8 cellular contexts compared by ENCODE assay signal in genomic region chr17:28950752-28951427, GRCh38. TPM values are rescaled to one million over a fixed set of nuclear protein-coding genes. Genes with fewer than 3 reads are reported as not detected.
DNase-seq lines count a peak whose midpoint lies in the region; ATAC-seq and TF ChIP-seq lines count a peak whose summit lies in the region.

No MANE protein-coding gene starts in this region.

- POLR2A ChIA-PET in activated CD8-positive, alpha-beta T cell treated with anti-CD3 and anti-CD28 coated beads for 36 hours (lab: Charles Lee), result interaction anchor here (0.6 to 6.4 kb wide), 15 partner anchors 11 to 230 kb away, joined by 3 to 46 read pairs (median 6); partner anchors contain the start of genes FAM222B, NEK8, RPL23A and TLCD1

- no peak for TF ChIP-seq POLR2A in GM18505 (IDR thresholded peaks at IDR 0.05; ENCODE audit: borderline replicate concordance, extremely low read depth, insufficient read depth, insufficient read length)

- no peaks in the 10 kb centered on the region for H3K27me3 ChIP-seq in iPS DF 6.9 (ENCODE audit: control insufficient read depth, insufficient read depth, low read length)

- H3K9me3 ChIP-seq in iPS DF 6.9 (ENCODE audit: control insufficient read depth, insufficient read depth, low read length), result no peaks in the 10 kb centered on the region

- intact Hi-C loops in activated CD8-positive, alpha-beta T cell treated with anti-CD3 and anti-CD28 coated beads for 36 hours (cut with micrococcal nuclease), result no loop called here

- H3K4me3 ChIP-seq in iPS DF 6.9 (ENCODE audit: low read length), result peak overlapping the region; percentile 81

- CTCF ChIA-PET in activated CD8-positive, alpha-beta T cell treated with anti-CD3 and anti-CD28 coated beads for 36 hours (lab: Charles Lee), result interaction anchor here (0.8 to 8.2 kb wide), 10 partner anchors 14 to 304 kb away, joined by 3 to 87 read pairs (median 8); partner anchors contain the start of genes DHRS13, NEK8 and TLCD1

- DNase-seq in activated T-cell treated with anti-CD3 and anti-CD28 coated beads for 1 hour (ENCODE audit: low read depth), result peak; percentile 11
- no peak for DNase-seq in activated T-cell treated with anti-CD3 and anti-CD28 coated beads, Interleukin-2, amount 50 U/mL, for 48 hours
- no peak for DNase-seq in activated CD8-positive, alpha-beta T cell treated with anti-CD3 and anti-CD28 coated beads for 36 hours
- DNase-seq in iPS DF 6.9 (ENCODE audit: low read depth, low spot score), result no peak
- DNase-seq in stimulated activated naive B cell treated with anti-CD40 and anti-IgM and Interleukin-4, amounts not matched to agents 10 μg/mL and 1 μg/mL and 100 μg/mL, for 72 hours, result no peak
- DNase-seq in SIG-M5 treated with dmso at 0.1 percent for 504 hours (lab: John Stamatoyannopoulos, UW; ENCODE audit: unreplicated experiment), result no peak
- no peak for DNase-seq in effector memory CD8-positive, alpha-beta T cell

- H3K4me1 ChIP-seq in iPS DF 6.9 (ENCODE audit: control insufficient read depth, insufficient read depth, low read length), result peaks cover 2% of the 10 kb centered on the region; the same call in 1 of the 2 replicates

- peak overlapping the region; percentile 97 for H3K27ac Mint-ChIP-seq in activated CD8-positive, alpha-beta T cell treated with anti-CD3 and anti-CD28 coated beads for 36 hours
- peak overlapping the region; percentile 98 for H3K27ac Mint-ChIP-seq in stimulated activated naive B cell treated with anti-CD40 and anti-IgM and Interleukin-4, amounts not matched to agents 10 μg/mL and 1 μg/mL and 100 μg/mL, for 72 hours
- H3K27ac Mint-ChIP-seq in effector memory CD8-positive, alpha-beta T cell, result peak overlapping the region in 1 of 2 donors; percentile 98

- WGBS in iPS DF 6.9 (ENCODE audit: insufficient coverage, insufficient read length), result no CpG with 5 or more reads among the region's 51 CpGs

- peak overlapping the region; percentile 97 for H3K4me3 Mint-ChIP-seq in activated CD8-positive, alpha-beta T cell treated with anti-CD3 and anti-CD28 coated beads for 36 hours
- peak overlapping the region; percentile 96 to 98 for H3K4me3 Mint-ChIP-seq in stimulated activated naive B cell treated with anti-CD40 and anti-IgM and Interleukin-4, amounts not matched to agents 10 μg/mL and 1 μg/mL and 100 μg/mL, for 72 hours
- no peak overlapping the region for H3K4me3 Mint-ChIP-seq in effector memory CD8-positive, alpha-beta T cell

- ATAC-seq in activated CD8-positive, alpha-beta T cell treated with anti-CD3 and anti-CD28 coated beads for 36 hours, result no peak
- peak in 1 of 2 donors; percentile 5 for ATAC-seq in stimulated activated naive B cell treated with anti-CD40 and anti-IgM and Interleukin-4, amounts not matched to agents 10 μg/mL and 1 μg/mL and 100 μg/mL, for 72 hours (replicated peaks)
- no peak for ATAC-seq in effector memory CD8-positive, alpha-beta T cell (replicated peaks)
- no peak for ATAC-seq in GM18505 (IDR thresholded peaks at IDR 0.05; ENCODE audit: unreplicated experiment)

- H3K27ac ChIP-seq in iPS DF 6.9 (ENCODE audit: low read length), result no peak overlapping the region

- H3K9me3 Mint-ChIP-seq in activated CD8-positive, alpha-beta T cell treated with anti-CD3 and anti-CD28 coated beads for 36 hours, result no peaks in the 10 kb centered on the region
- H3K9me3 Mint-ChIP-seq in stimulated activated naive B cell treated with anti-CD40 and anti-IgM and Interleukin-4, amounts not matched to agents 10 μg/mL and 1 μg/mL and 100 μg/mL, for 72 hours, result no peaks in the 10 kb centered on the region
- H3K9me3 Mint-ChIP-seq in effector memory CD8-positive, alpha-beta T cell, result no peaks in the 10 kb centered on the region

- no peaks in the 10 kb centered on the region for H3K27me3 Mint-ChIP-seq in activated CD8-positive, alpha-beta T cell treated with anti-CD3 and anti-CD28 coated beads for 36 hours
- no peaks in the 10 kb centered on the region for H3K27me3 Mint-ChIP-seq in stimulated activated naive B cell treated with anti-CD40 and anti-IgM and Interleukin-4, amounts not matched to agents 10 μg/mL and 1 μg/mL and 100 μg/mL, for 72 hours
- H3K27me3 Mint-ChIP-seq in effector memory CD8-positive, alpha-beta T cell, result no peaks in the 10 kb centered on the region

- TF ChIP-seq CTCF in activated CD8-positive, alpha-beta T cell treated with anti-CD3 and anti-CD28 coated beads for 36 hours (IDR thresholded peaks at IDR 0.05), result no peak

- no peaks in the 10 kb centered on the region for H3K36me3 ChIP-seq in iPS DF 6.9 (ENCODE audit: control insufficient read depth, insufficient read depth, low read length)

- H3K4me1 Mint-ChIP-seq in activated CD8-positive, alpha-beta T cell treated with anti-CD3 and anti-CD28 coated beads for 36 hours (ENCODE audit: low read depth), result peaks cover 26% of the 10 kb centered on the region
- H3K4me1 Mint-ChIP-seq in stimulated activated naive B cell treated with anti-CD40 and anti-IgM and Interleukin-4, amounts not matched to agents 10 μg/mL and 1 μg/mL and 100 μg/mL, for 72 hours, result peaks cover 16 to 21% of the 10 kb centered on the region in 2 donors
- peaks cover 24 to 27% of the 10 kb centered on the region in 2 donors for H3K4me1 Mint-ChIP-seq in effector memory CD8-positive, alpha-beta T cell (ENCODE audit: low read depth in 2 of 2)

- H3K36me3 Mint-ChIP-seq in activated CD8-positive, alpha-beta T cell treated with anti-CD3 and anti-CD28 coated beads for 36 hours (ENCODE audit: low read depth), result peaks cover 38% of the 10 kb centered on the region
- H3K36me3 Mint-ChIP-seq in stimulated activated naive B cell treated with anti-CD40 and anti-IgM and Interleukin-4, amounts not matched to agents 10 μg/mL and 1 μg/mL and 100 μg/mL, for 72 hours, result peaks cover 25 to 34% of the 10 kb centered on the region in 2 donors
- H3K36me3 Mint-ChIP-seq in effector memory CD8-positive, alpha-beta T cell (ENCODE audit: insufficient read depth), result peaks cover 31% of the 10 kb centered on the region

RNA-seq across cellular contexts. Expression of gene PHF12, which starts 0.4 kb away (rescaled TPM):
- 10 to 100 TPM; 45.7 to 52.6 TPM for total RNA-seq in activated CD8-positive, alpha-beta T cell treated with anti-CD3 and anti-CD28 coated beads for 36 hours

RNA-seq across cellular contexts. Expression of gene DHRS13, which starts 48.0 kb away (rescaled TPM):
- total RNA-seq in activated CD8-positive, alpha-beta T cell treated with anti-CD3 and anti-CD28 coated beads for 36 hours, result 10 to 100 TPM; 37.3 to 38.2 TPM

RNA-seq across cellular contexts. Expression of gene FLOT2, which starts 53.4 kb away (rescaled TPM):
- total RNA-seq in activated CD8-positive, alpha-beta T cell treated with anti-CD3 and anti-CD28 coated beads for 36 hours, result 10 to 100 TPM; 59.7 to 60.1 TPM

RNA-seq across cellular contexts. Expression of gene SEZ6, which starts 54.9 kb away (rescaled TPM):
- not detected for total RNA-seq in activated CD8-positive, alpha-beta T cell treated with anti-CD3 and anti-CD28 coated beads for 36 hours

Comparison
In these comparisons a context has a peak if more than half of its experiments do, and no peak if none do; other contexts are left out.
1. H3K4me3 Mint-ChIP-seq: peak in activated CD8-positive, alpha-beta T cell treated with anti-CD3 and anti-CD28 coated beads for 36 hours (single experiment) and stimulated activated naive B cell treated with anti-CD40 and anti-IgM and Interleukin-4, amounts not matched to agents 10 μg/mL and 1 μg/mL and 100 μg/mL, for 72 hours (2 of 2); none in effector memory CD8-positive, alpha-beta T cell (0 of 2).